Comparison of ENCODE assay signal across 8 cellular contexts in genomic region chr20:51767018-51767866, GRCh38. TPM values are rescaled to one million over a fixed set of nuclear protein-coding genes. Genes with fewer than 3 reads are reported as not detected.
DNase-seq lines count a peak whose midpoint lies in the region; ATAC-seq and TF ChIP-seq lines count a peak whose summit lies in the region.

No MANE protein-coding gene starts in this region.

- H3K36me3 ChIP-seq in HAP-1 (replicated peaks) (no peaks in the 10 kb centered on the region; the same call in 1 of the 2 replicates), neural cell (ENCODE audit: insufficient read depth, low read length) (no peaks in the 10 kb centered on the region)

- H3K4me3 ChIP-seq in HAP-1 (peak overlapping the region; percentile 48), neural cell (ENCODE audit: low read length) (peak overlapping the region; percentile 97)

- TF ChIP-seq EP300 in neural cell (conservative IDR thresholded peaks at IDR 0.05; ENCODE audit: poor library complexity, severe bottlenecking), result no peak

- peak overlapping the region; percentile 78 for H3K4me2 ChIP-seq in neural cell (ENCODE audit: low read length)

- TF ChIP-seq RAD21 in neural cell (conservative IDR thresholded peaks at IDR 0.05), result peak; percentile 30

- no peaks in the 10 kb centered on the region; the same call in none of the 2 replicates for H3K4me1 ChIP-seq in HAP-1

- H3K79me2 ChIP-seq in neural cell (replicated peaks; ENCODE audit: insufficient read depth, low read length), result peaks cover 23% of the 10 kb centered on the region

- ATAC-seq in HG02852 (IDR thresholded peaks at IDR 0.05; ENCODE audit: unreplicated experiment), result no peak

- no peaks in the 10 kb centered on the region for H4K20me1 ChIP-seq in neural cell (ENCODE audit: insufficient read depth)

- no peaks in the 10 kb centered on the region for H3K9me2 ChIP-seq in neural cell (ENCODE audit: insufficient read depth, low read length)

- in situ Hi-C loops in HAP-1 (cut with MboI; ENCODE audit: low sequenced_read_pairs), result no loop called here

- H3K27me3 ChIP-seq in HAP-1 (ENCODE audit: low read depth), result no peaks in the 10 kb centered on the region
- H3K27me3 ChIP-seq in neural cell (ENCODE audit: insufficient read depth, low read depth, low read length), result no peaks in the 10 kb centered on the region

- H2AFZ ChIP-seq in neural cell (ENCODE audit: low read depth, low read length), result peak overlapping the region; percentile 56

- DNase-seq in AG20443 (ENCODE audit: low spot score), result peak; percentile 64
- peak; percentile 78 to 91 for DNase-seq in HAP-1 (ENCODE audit: low spot score in 2 of 2)
- peak; percentile 97 for DNase-seq in NCI-H69 (lab: John Stamatoyannopoulos, UW)
- DNase-seq in activated gamma-delta T cell treated with Interleukin-2 at 50 U/mL for 16 hours, result peak; percentile 42
- peak; percentile 60 for DNase-seq in globus pallidus (ENCODE audit: low spot score)

- H3F3A ChIP-seq in neural cell (ENCODE audit: insufficient read depth, low read length, poor library complexity, severe bottlenecking), result no peaks in the 10 kb centered on the region

- H3K27ac ChIP-seq in neural cell (ENCODE audit: low read length) (peak overlapping the region; percentile 94), temporal lobe (ENCODE audit: low read depth, low read length) (peak overlapping the region; percentile 62)

- peak; percentile 69 for TF ChIP-seq CTCF in neural cell (IDR thresholded peaks at IDR 0.05; ENCODE audit: poor library complexity, severe bottlenecking)

- H3K9me3 ChIP-seq in HAP-1, result no peaks in the 10 kb centered on the region
- no peaks in the 10 kb centered on the region for H3K9me3 ChIP-seq in neural cell (ENCODE audit: low read length)

- peak overlapping the region; percentile 98 for H3K9ac ChIP-seq in neural cell (ENCODE audit: low read length)

TF ChIP-seq in neural cell, 6 proteins besides CTCF, POLR2A, EP300 and RAD21:
- TF ChIP-seq TAF1 (IDR thresholded peaks at IDR 0.05; ENCODE audit: low read depth) (peak; percentile 68), MXI1 (conservative IDR thresholded peaks at IDR 0.05; ENCODE audit: poor library complexity, severe bottlenecking) (peak; percentile 30), REST (IDR thresholded peaks at IDR 0.05; ENCODE audit: borderline replicate concordance) (peak; percentile 55), EZH2 (IDR thresholded peaks at IDR 0.05; ENCODE audit: borderline replicate concordance, insufficient read depth, low read length, poor library complexity, severe bottlenecking) (no peak), SMC3 (conservative IDR thresholded peaks at IDR 0.05; ENCODE audit: poor library complexity) (peak; percentile 16), POLR2AphosphoS5 (IDR thresholded peaks at IDR 0.05) (peak; percentile 73)

RNA-seq across cellular contexts. Expression of gene ATP9A, which starts 0.9 kb away (rescaled TPM):
- 56.1 and 63.1 TPM in 2 replicates for polyA plus RNA-seq in neural cell
- 212 and 222 TPM in 2 replicates for polyA minus RNA-seq in neural cell
- total RNA-seq in temporal lobe, result 242 TPM

RNA-seq across cellular contexts. Expression of gene SALL4, which starts 35.1 kb away (rescaled TPM):
- 1.1 and 1.4 TPM in 2 replicates for polyA plus RNA-seq in neural cell
- 1.5 and 2.3 TPM in 2 replicates for polyA minus RNA-seq in neural cell
- 0.49 TPM for total RNA-seq in temporal lobe

Comparison
In these comparisons a context has a peak if more than half of its experiments do, and no peak if none do; other contexts are left out.
1. DNase-seq: peak in every context shown above with its lines; median percentile 97 in NCI-H69; 84 in HAP-1; 64 in AG20443; 60 in globus pallidus; 42 in activated gamma-delta T cell treated with Interleukin-2 at 50 U/mL for 16 hours.